Comparison of ENCODE assay signal across 7 cellular contexts in genomic region chr20:58373296-58373695, GRCh38. TPM values are rescaled to one million over a fixed set of nuclear protein-coding genes. Genes with fewer than 3 reads are reported as not detected.
A peak's percentile ranks its signal among the peaks of the same experiment; 100 is the strongest.
DNase-seq lines count a peak whose midpoint lies in the region; ATAC-seq and TF ChIP-seq lines count a peak whose summit lies in the region.
"Not testable (repeated sequence)": the region's sequence is repeated elsewhere in the genome, so short reads cannot be mapped to it uniquely, and the experiment has no call there.

No MANE protein-coding gene starts in this region.

- H2AFZ ChIP-seq in hepatocyte: not testable (repeated sequence)

- not testable (repeated sequence) for H3K79me2 ChIP-seq in hepatocyte

- WGBS in ectodermal cell, 2 experiments: 89 to 95% methylated on average over 8 of the region's 8 CpGs
- WGBS in hepatocyte (ENCODE audit: low lambda C conversion rate, missing lambda C conversion rate): 92% methylated on average over 8 of the region's 8 CpGs

- H3K4me2 ChIP-seq in hepatocyte: not testable (repeated sequence)

- not testable (repeated sequence) for H3K36me3 Mint-ChIP-seq in Caco-2 (ENCODE audit: insufficient read depth, unreplicated experiment); WTC11; nephron (ENCODE audit: low read depth); progenitor cell of endocrine pancreas (ENCODE audit: insufficient read depth)

- H3K4me1 ChIP-seq in Caco-2 (peaks cover 28% of the 10 kb centered on the region), ectodermal cell (ENCODE audit: control insufficient read depth, insufficient read depth, low read length) (peaks cover 30% of the 10 kb centered on the region)
- not testable (repeated sequence) for H3K4me1 ChIP-seq in RWPE2 (ENCODE audit: insufficient read depth, poor library complexity, severe bottlenecking); hepatocyte (ENCODE audit: insufficient read depth)

- CTCF ChIA-PET in Caco-2 (lab: Charles Lee): interaction anchor here (1.0 to 1.3 kb wide), 2 partner anchors 16 to 278 kb away, joined by 5 read pairs; partner anchors contain the start of genes STX16 and VAPB
- CTCF ChIA-PET in WTC11 (lab: Charles Lee): interaction anchor here (1.0 to 1.4 kb wide), 2 partner anchors 11 to 127 kb away, joined by 3 to 4 read pairs; no protein-coding TSS in a partner anchor

- not testable (repeated sequence) for H3K4me3 ChIP-seq in Caco-2 (ENCODE audit: low read depth, low read length); RWPE2 (ENCODE audit: severe bottlenecking); ectodermal cell (ENCODE audit: insufficient read depth, low read depth, low read length); hepatocyte

- H3K9me3 ChIP-seq in Caco-2; RWPE2 (ENCODE audit: severe bottlenecking); ectodermal cell (ENCODE audit: control insufficient read depth, low read length); hepatocyte (ENCODE audit: low read depth): not testable (repeated sequence)

- H3K36me3 ChIP-seq in Caco-2 (ENCODE audit: control insufficient read depth, insufficient read depth, low read length); RWPE2 (ENCODE audit: low read depth); ectodermal cell (ENCODE audit: control insufficient read depth, insufficient read depth, low read length); hepatocyte (replicated peaks; ENCODE audit: insufficient read depth, low read depth): not testable (repeated sequence)

- POLR2A ChIA-PET in Caco-2 (lab: Charles Lee): interaction anchor here (1.4 kb wide), 1 partner anchor 15 kb away, joined by 8 read pairs; the partner anchor contains the start of gene VAPB
- POLR2A ChIA-PET in WTC11 (lab: Charles Lee): interaction anchor here (0.5 to 1.1 kb wide), 2 partner anchors 15 to 257 kb away, joined by 3 to 4 read pairs; no protein-coding TSS in a partner anchor

- ATAC-seq in RWPE2 (ENCODE audit: low read depth); WTC11: not testable (repeated sequence)

- not testable (repeated sequence) for BruUV-seq in Caco-2 (replicated peaks; lab: Mats Ljungman, UMichigan)

- not testable (repeated sequence) for H3K9me2 ChIP-seq in hepatocyte (replicated peaks; ENCODE audit: insufficient read depth)

- not testable (repeated sequence) for H3K27me3 ChIP-seq in Caco-2 (replicated peaks; ENCODE audit: control insufficient read depth, insufficient read depth, low read length); RWPE2 (ENCODE audit: insufficient read depth, poor library complexity, severe bottlenecking); ectodermal cell (ENCODE audit: control insufficient read depth, insufficient read depth, low read length, poor library complexity, severe bottlenecking); hepatocyte

- not testable (repeated sequence) for DNase-seq in Caco-2; WTC11 (ENCODE audit: low spot score); hepatocyte (ENCODE audit: low spot score); progenitor cell of endocrine pancreas (ENCODE audit: low spot score, unreplicated experiment)
- DNase-seq in RWPE2 (ENCODE audit: low spot score): peak; percentile 50

- H3K4me1 Mint-ChIP-seq in Caco-2 (ENCODE audit: low read depth, unreplicated experiment) (peaks cover 37% of the 10 kb centered on the region), WTC11 (peaks cover 52% of the 10 kb centered on the region), nephron (peaks cover 52% of the 10 kb centered on the region), progenitor cell of endocrine pancreas (ENCODE audit: low read depth) (peaks cover 11% of the 10 kb centered on the region)

- intact Hi-C loops in Caco-2 (cut with micrococcal nuclease; ENCODE audit: unreplicated experiment): loop anchor here (1.0 to 2.0 kb wide), 4 partner anchors 16 to 136 kb away; partner anchors contain the start of gene VAPB

- H3K27ac ChIP-seq in RWPE2 (ENCODE audit: poor library complexity, severe bottlenecking): not testable (repeated sequence)
- H3K27ac ChIP-seq in ectodermal cell (ENCODE audit: insufficient read depth, low read depth, low read length, poor library complexity, severe bottlenecking): peak overlapping the region; percentile 51
- H3K27ac ChIP-seq in hepatocyte: peak overlapping the region; percentile 24

- H3K27ac Mint-ChIP-seq in Caco-2 (ENCODE audit: unreplicated experiment): peak overlapping the region; percentile 68
- peak overlapping the region; percentile 31; the same call in 1 of the 2 replicates for H3K27ac Mint-ChIP-seq in WTC11
- peak overlapping the region; percentile 50 to 89 (median 80) for H3K27ac Mint-ChIP-seq in nephron
- peak overlapping the region; percentile 16 for H3K27ac Mint-ChIP-seq in progenitor cell of endocrine pancreas

- peak overlapping the region; percentile 49 for H3K4me3 Mint-ChIP-seq in Caco-2 (ENCODE audit: unreplicated experiment)
- H3K4me3 Mint-ChIP-seq in WTC11; nephron; progenitor cell of endocrine pancreas (ENCODE audit: low read depth): not testable (repeated sequence)

- not testable (repeated sequence) for TF ChIP-seq CTCF in Caco-2 (IDR thresholded peaks at IDR 0.05; ENCODE audit: insufficient read depth in 1 of 2, low read depth in 1 of 2, low read length in 1 of 2, severe bottlenecking in 1 of 2, unreplicated experiment in 1 of 2); RWPE2 (IDR thresholded peaks at IDR 0.05; ENCODE audit: poor library complexity, severe bottlenecking); WTC11 (IDR thresholded peaks at IDR 0.05); hepatocyte (IDR thresholded peaks at IDR 0.05; ENCODE audit: poor library complexity); nephron (IDR thresholded peaks at IDR 0.05; ENCODE audit: unreplicated experiment in 3 of 3); progenitor cell of endocrine pancreas (IDR thresholded peaks at IDR 0.05; ENCODE audit: unreplicated experiment)

- H3K9me3 Mint-ChIP-seq in Caco-2 (ENCODE audit: unreplicated experiment); WTC11; nephron; progenitor cell of endocrine pancreas (ENCODE audit: low read depth): not testable (repeated sequence)

- not testable (repeated sequence) for H4K20me1 ChIP-seq in hepatocyte (ENCODE audit: insufficient read depth, poor library complexity, severe bottlenecking)

- H3K27me3 Mint-ChIP-seq in Caco-2 (ENCODE audit: insufficient read depth, unreplicated experiment); WTC11 (ENCODE audit: low read depth); nephron (ENCODE audit: low read depth): not testable (repeated sequence)
- H3K27me3 Mint-ChIP-seq in progenitor cell of endocrine pancreas: peaks cover 18% of the 10 kb centered on the region

RNA-seq across cellular contexts. Expression of gene VAPB, which starts 15.7 kb away (rescaled TPM):
- total RNA-seq in Caco-2 (2022) (182 and 186 TPM in 2 replicates), WTC11 (2021) (46.6 to 55.8 TPM (median 54.8 TPM) in 3 replicates), hepatocyte (26.8 and 32.1 TPM in 2 replicates), progenitor cell of endocrine pancreas (53.8 and 56.3 TPM in 2 replicates)
- polyA plus RNA-seq in ectodermal cell (2013, experiment 1 of 4): 58.1 TPM
- 67.2 TPM for polyA plus RNA-seq in ectodermal cell (2013, experiment 2 of 4)
- 40.0 TPM for polyA plus RNA-seq in ectodermal cell (2013, experiment 3 of 4)
- 47.3 TPM for polyA plus RNA-seq in ectodermal cell (2013, experiment 4 of 4)
- 40.1 and 49.6 TPM in 2 replicates for polyA plus RNA-seq in hepatocyte

Comparison
In these comparisons a context has a peak if more than half of its experiments do, and no peak if none do; other contexts are left out.
1. H3K27ac Mint-ChIP-seq: peak in every context shown above with its lines; median percentile 80 in nephron; 68 in Caco-2; 31 in WTC11; 16 in progenitor cell of endocrine pancreas.